ENCODE assay signal across 10 cellular contexts in genomic region chr5:178551059-178551458, GRCh38. TPM values are rescaled to one million over a fixed set of nuclear protein-coding genes. Genes with fewer than 3 reads are reported as not detected.
A peak's percentile ranks its signal among the peaks of the same experiment; 100 is the strongest.
DNase-seq lines count a peak whose midpoint lies in the region; ATAC-seq and TF ChIP-seq lines count a peak whose summit lies in the region.
"Had no signal": no experiment of that assay in that cellular context is flagged by ENCODE, and none has a peak within 500 bp of the region (broad histone marks: within the 10 kb centered on the region; RNA-seq: fewer than 3 reads in every experiment).

No MANE protein-coding gene starts in this region.

- H3K4me3 ChIP-seq in GM23338, result no peak overlapping the region
- no peak overlapping the region for H3K4me3 ChIP-seq in gastroesophageal sphincter

- TF ChIP-seq EP300 in gastroesophageal sphincter (IDR thresholded peaks at IDR 0.05), result no peak

- H4K20me1 ChIP-seq in GM23338 (replicated peaks; ENCODE audit: insufficient read depth), result no peaks in the 10 kb centered on the region

- intact Hi-C loops in activated naive CD4-positive, alpha-beta T cell treated with anti-CD3 and anti-CD28 coated beads for 36 hours (cut with micrococcal nuclease), result loop anchor here (1.0 to 5.0 kb wide), 3 partner anchors 89 to 316 kb away; no protein-coding TSS in a partner anchor

- H3K27ac ChIP-seq in 22Rv1 (no peak overlapping the region), GM23338 (ENCODE audit: low read depth) (no peak overlapping the region), gastroesophageal sphincter (no peak overlapping the region)

- no peaks in the 10 kb centered on the region for H3F3A ChIP-seq in GM23338 (replicated peaks; ENCODE audit: low read depth)

- no peak for TF ChIP-seq POLR2A in gastroesophageal sphincter (IDR thresholded peaks at IDR 0.05)

- TF ChIP-seq CTCF in 22Rv1 (IDR thresholded peaks at IDR 0.05), result peak; percentile 29
- peak; percentile 40 to 58 for TF ChIP-seq CTCF in GM23338 (conservative IDR thresholded peaks at IDR 0.05; ENCODE audit: low read depth in 2 of 2)
- peak in 3 of 4 experiments; percentile 45 to 48 (median 46) for TF ChIP-seq CTCF in gastroesophageal sphincter (IDR thresholded peaks at IDR 0.05)

- H3K4me3 Mint-ChIP-seq in GM23338, result no peak overlapping the region
- H3K4me3 Mint-ChIP-seq in activated naive CD4-positive, alpha-beta T cell treated with anti-CD3 and anti-CD28 coated beads for 36 hours, result no peak overlapping the region
- H3K4me3 Mint-ChIP-seq: naive thymus-derived CD4-positive, alpha-beta T cell; T-helper 1 cell treated with Interleukin-12 subunit alpha and Interleukin-12 subunit beta and Interleukin-4 antibody, amounts not matched to agents 30 μg/mL and 1 μg/mL, for 36 hours had no signal

- no peaks in the 10 kb centered on the region for H3K9me3 ChIP-seq in gastroesophageal sphincter

- no peaks in the 10 kb centered on the region for H3K27me3 ChIP-seq in GM23338 (ENCODE audit: insufficient read depth)
- H3K27me3 ChIP-seq in gastroesophageal sphincter, result no peaks in the 10 kb centered on the region

- CTCF ChIA-PET in activated naive CD4-positive, alpha-beta T cell treated with anti-CD3 and anti-CD28 coated beads for 36 hours (lab: Charles Lee), result interaction anchor here (1.4 to 2.3 kb wide), 2 partner anchors 16 to 271 kb away, joined by 3 to 6 read pairs; no protein-coding TSS in a partner anchor

- peaks cover 12% of the 10 kb centered on the region for H3K27me3 Mint-ChIP-seq in GM23338 (ENCODE audit: insufficient read depth, low read depth, poor library complexity)
- H3K27me3 Mint-ChIP-seq in activated naive CD4-positive, alpha-beta T cell treated with anti-CD3 and anti-CD28 coated beads for 36 hours (ENCODE audit: low read depth), result no peaks in the 10 kb centered on the region

- H3K9me3 Mint-ChIP-seq in GM23338, result no peaks in the 10 kb centered on the region
- H3K9me3 Mint-ChIP-seq in activated naive CD4-positive, alpha-beta T cell treated with anti-CD3 and anti-CD28 coated beads for 36 hours, result no peaks in the 10 kb centered on the region
- H3K9me3 Mint-ChIP-seq: naive thymus-derived CD4-positive, alpha-beta T cell; T-helper 1 cell treated with Interleukin-12 subunit alpha and Interleukin-12 subunit beta and Interleukin-4 antibody, amounts not matched to agents 30 μg/mL and 1 μg/mL, for 36 hours had no signal

- ATAC-seq in GM23338 (no peak), gastroesophageal sphincter (no peak), GM18909 (IDR thresholded peaks at IDR 0.05; ENCODE audit: poor library complexity, unreplicated experiment) (no peak)
- ATAC-seq: naive thymus-derived CD4-positive, alpha-beta T cell had no signal

- H3K27ac Mint-ChIP-seq in GM23338, result no peak overlapping the region
- H3K27ac Mint-ChIP-seq in activated naive CD4-positive, alpha-beta T cell treated with anti-CD3 and anti-CD28 coated beads for 36 hours, result no peak overlapping the region
- H3K27ac Mint-ChIP-seq: naive thymus-derived CD4-positive, alpha-beta T cell; T-helper 1 cell treated with Interleukin-12 subunit alpha and Interleukin-12 subunit beta and Interleukin-4 antibody, amounts not matched to agents 30 μg/mL and 1 μg/mL, for 36 hours had no signal

- H3K36me3 ChIP-seq in GM23338 (ENCODE audit: insufficient read depth), result no peaks in the 10 kb centered on the region
- no peaks in the 10 kb centered on the region for H3K36me3 ChIP-seq in gastroesophageal sphincter

- no peak overlapping the region for H3K4me2 ChIP-seq in GM23338

- peaks cover 15% of the 10 kb centered on the region for H3K4me1 ChIP-seq in GM23338 (ENCODE audit: insufficient read depth)
- no peaks in the 10 kb centered on the region for H3K4me1 ChIP-seq in gastroesophageal sphincter

- no peak overlapping the region for H2AFZ ChIP-seq in GM23338

- peaks cover 40% of the 10 kb centered on the region for H3K4me1 Mint-ChIP-seq in GM23338
- H3K4me1 Mint-ChIP-seq in activated naive CD4-positive, alpha-beta T cell treated with anti-CD3 and anti-CD28 coated beads for 36 hours (ENCODE audit: low read depth), result no peaks in the 10 kb centered on the region
- H3K4me1 Mint-ChIP-seq: naive thymus-derived CD4-positive, alpha-beta T cell had no signal

- peak; percentile 45 for DNase-seq in GM23338 (ENCODE audit: low spot score)
- peak; percentile 50 for DNase-seq in SKM-1 (lab: John Stamatoyannopoulos, UW; ENCODE audit: unreplicated experiment)
- DNase-seq in effector CD4-positive, alpha-beta T cell, result no peak
- no peak for DNase-seq in activated naive CD4-positive, alpha-beta T cell treated with anti-CD3 and anti-CD28 coated beads for 36 hours
- DNase-seq in occipital lobe (lab: John Stamatoyannopoulos, UW), result no peak

- H3K36me3 Mint-ChIP-seq in GM23338 (ENCODE audit: low read depth), result peaks cover 2% of the 10 kb centered on the region; the same call in 2 of the 3 replicates
- H3K36me3 Mint-ChIP-seq in activated naive CD4-positive, alpha-beta T cell treated with anti-CD3 and anti-CD28 coated beads for 36 hours (ENCODE audit: low read depth), result no peaks in the 10 kb centered on the region
- H3K36me3 Mint-ChIP-seq: naive thymus-derived CD4-positive, alpha-beta T cell had no signal

- H3K79me2 ChIP-seq in GM23338 (replicated peaks; ENCODE audit: insufficient read depth), result no peaks in the 10 kb centered on the region; the same call in 1 of the 2 replicates

- H3K9me2 ChIP-seq in GM23338 (ENCODE audit: insufficient read depth), result peaks cover 8% of the 10 kb centered on the region; the same call in 1 of the 2 replicates

TF ChIP-seq in GM23338, 12 proteins besides CTCF, POLR2A, EP300 and RAD21:
- TF ChIP-seq ZNF114 (CRISPR knock-in tag; IDR thresholded peaks at IDR 0.05), result no peak
- no peak for TF ChIP-seq ETS1 (IDR thresholded peaks at IDR 0.05)

RNA-seq across cellular contexts. Expression of gene COL23A1, which starts 39.1 kb away (rescaled TPM):
- 6.8 and 8.2 TPM in 2 replicates for total RNA-seq in GM23338 (2014; rRNA removed; shearing (Covaris generic))
- 4.8 and 6.6 TPM in 2 replicates for polyA plus RNA-seq in GM23338 (2016; fragmentation: Nextera tagmentation; extraction: Ambion mirVana)
- total RNA-seq in gastroesophageal sphincter (1 to 10 TPM in 3 of 4 donors, under 1 TPM in 1; 0.93 to 4.6 (median 2.4) TPM), occipital lobe (0.16 TPM)
- under 1 TPM in 1 of 2 experiments, not detected in 1; 0.07 TPM for total RNA-seq in activated naive CD4-positive, alpha-beta T cell treated with anti-CD3 and anti-CD28 coated beads for 36 hours
- polyA plus RNA-seq: naive thymus-derived CD4-positive, alpha-beta T cell had no signal

Comparison
In these comparisons a context has a peak if more than half of its experiments do, and no peak if none do; other contexts are left out.
1. DNase-seq: peak in GM23338 (single experiment) and SKM-1 (single experiment); none in effector CD4-positive, alpha-beta T cell (single experiment), activated naive CD4-positive, alpha-beta T cell treated with anti-CD3 and anti-CD28 coated beads for 36 hours (single experiment) and occipital lobe (single experiment).
2. Peak in every context shown above with its lines, with median percentiles within 50 percentile points of each other: CTCF ChIP-seq.